In genomic region chr17:2792541-2793169, GRCh38 we compare ENCODE assay signal across 14 cellular contexts. TPM values are rescaled to one million over a fixed set of nuclear protein-coding genes. Genes with fewer than 3 reads are reported as not detected.
DNase-seq lines count a peak whose midpoint lies in the region; ATAC-seq lines count a peak whose summit lies in the region.
"Had no signal": no experiment of that assay in that cellular context is flagged by ENCODE, and none has a peak within 500 bp of the region (broad histone marks: within the 10 kb centered on the region; RNA-seq: fewer than 3 reads in every experiment).

No MANE protein-coding gene starts in this region.

- intact Hi-C loops in left colon (cut with DNase I, micrococcal nuclease), result no loop called here
- intact Hi-C loops in activated T-helper 2 cell treated with anti-CD3 and anti-CD28 coated beads, Interferon-gamma antibody, Interleukin-2, Interleukin-4, amounts not matched to agents 10 μg/mL and 5 μg/mL and 100 μg/mL, durations not matched to agents 14 hours and 24 hours and 36 hours (cut with micrococcal nuclease), result loop anchor here (10.0 kb wide), 1 partner anchor 852 kb away; no protein-coding TSS in a partner anchor

- H3K27me3 Mint-ChIP-seq in CD4-positive, CD25-positive, alpha-beta regulatory T cell, result peaks cover 4% of the 10 kb centered on the region
- peaks cover 25% of the 10 kb centered on the region for H3K27me3 Mint-ChIP-seq in activated T-helper 2 cell treated with anti-CD3 and anti-CD28 coated beads, Interferon-gamma antibody, Interleukin-2, Interleukin-4, amounts not matched to agents 10 μg/mL and 5 μg/mL and 100 μg/mL, durations not matched to agents 14 hours and 24 hours and 36 hours (ENCODE audit: low read depth)

- H3K27ac ChIP-seq in CD4-positive, CD25-positive, alpha-beta regulatory T cell (ENCODE audit: insufficient read depth, low read length, poor library complexity, severe bottlenecking), result no peak overlapping the region
- H3K27ac ChIP-seq: dorsolateral prefrontal cortex, hepatocyte had no signal

- no peaks in the 10 kb centered on the region for H3K36me3 ChIP-seq in CD4-positive, CD25-positive, alpha-beta regulatory T cell (ENCODE audit: control insufficient read depth, insufficient read depth, low read length)

- peaks cover 0 to under 1% (median 0%) of the 10 kb centered on the region in 7 donors for H3K9me3 Mint-ChIP-seq in CD4-positive, CD25-positive, alpha-beta regulatory T cell
- H3K9me3 Mint-ChIP-seq in activated T-helper 2 cell treated with anti-CD3 and anti-CD28 coated beads, Interferon-gamma antibody, Interleukin-2, Interleukin-4, amounts not matched to agents 10 μg/mL and 5 μg/mL and 100 μg/mL, durations not matched to agents 14 hours and 24 hours and 36 hours, result no peaks in the 10 kb centered on the region

- peaks cover 14 to 77% (median 38%) of the 10 kb centered on the region in 4 donors for H3K4me1 Mint-ChIP-seq in CD4-positive, CD25-positive, alpha-beta regulatory T cell
- peaks cover 63% of the 10 kb centered on the region for H3K4me1 Mint-ChIP-seq in activated T-helper 2 cell treated with anti-CD3 and anti-CD28 coated beads, Interferon-gamma antibody, Interleukin-2, Interleukin-4, amounts not matched to agents 10 μg/mL and 5 μg/mL and 100 μg/mL, durations not matched to agents 14 hours and 24 hours and 36 hours (ENCODE audit: low read depth)

- no peaks in the 10 kb centered on the region for H3K27me3 ChIP-seq in CD4-positive, CD25-positive, alpha-beta regulatory T cell (ENCODE audit: control insufficient read depth, insufficient read depth, low read length)
- H3K27me3 ChIP-seq: dorsolateral prefrontal cortex, hepatocyte had no signal

- H3K9me3 ChIP-seq in CD4-positive, CD25-positive, alpha-beta regulatory T cell (ENCODE audit: control insufficient read depth in 2 of 2, low read length in 2 of 2), result no peaks in the 10 kb centered on the region

- no peak overlapping the region for H3K4me3 ChIP-seq in CD4-positive, CD25-positive, alpha-beta regulatory T cell (ENCODE audit: low read depth, low read length)
- H3K4me3 ChIP-seq: dorsolateral prefrontal cortex, hepatocyte had no signal

- H3K4me1 ChIP-seq in CD4-positive, CD25-positive, alpha-beta regulatory T cell (ENCODE audit: control insufficient read depth, insufficient read depth, low read length, poor library complexity, severe bottlenecking), result peaks cover 71% of the 10 kb centered on the region

- peak overlapping the region; percentile 19 to 73 (median 32) for H3K4me3 Mint-ChIP-seq in CD4-positive, CD25-positive, alpha-beta regulatory T cell
- H3K4me3 Mint-ChIP-seq in activated T-helper 2 cell treated with anti-CD3 and anti-CD28 coated beads, Interferon-gamma antibody, Interleukin-2, Interleukin-4, amounts not matched to agents 10 μg/mL and 5 μg/mL and 100 μg/mL, durations not matched to agents 14 hours and 24 hours and 36 hours (ENCODE audit: low read depth), result no peak overlapping the region

- peaks cover 3% of the 10 kb centered on the region for H3K36me3 Mint-ChIP-seq in CD4-positive, CD25-positive, alpha-beta regulatory T cell
- H3K36me3 Mint-ChIP-seq in activated T-helper 2 cell treated with anti-CD3 and anti-CD28 coated beads, Interferon-gamma antibody, Interleukin-2, Interleukin-4, amounts not matched to agents 10 μg/mL and 5 μg/mL and 100 μg/mL, durations not matched to agents 14 hours and 24 hours and 36 hours (ENCODE audit: low read depth), result no peaks in the 10 kb centered on the region

- no peak for DNase-seq in CD4-positive, CD25-positive, alpha-beta regulatory T cell
- peak; percentile 61 for DNase-seq in T-helper 9 cell
- DNase-seq in activated effector memory CD4-positive, alpha-beta T cell treated with Interleukin-2 at 50 U/mL for 16 hours, result peak; percentile 35
- DNase-seq in stimulated activated CD4-positive, alpha-beta T cell treated with anti-CD3 and anti-CD28 coated beads, Interleukin-1b, Interleukin-23, amount 100 ng/mL, for 48 hours, result peak; percentile 76
- DNase-seq in SK-N-DZ (ENCODE audit: low spot score), result no peak
- no peak for DNase-seq in left colon
- DNase-seq in activated T-helper 2 cell treated with anti-CD3 and anti-CD28 coated beads, Interferon-gamma antibody, Interleukin-2, Interleukin-4, amounts not matched to agents 10 μg/mL and 5 μg/mL and 100 μg/mL, durations not matched to agents 14 hours and 24 hours and 36 hours (ENCODE audit: low spot score), result no peak
- DNase-seq: dorsolateral prefrontal cortex, KG1, NCI-H446, SHP77 treated with DMSO at 0.1 percent for 48 hours had no signal

- peak overlapping the region in 1 of 3 donors; percentile 83 for H3K27ac Mint-ChIP-seq in CD4-positive, CD25-positive, alpha-beta regulatory T cell
- H3K27ac Mint-ChIP-seq in activated T-helper 2 cell treated with anti-CD3 and anti-CD28 coated beads, Interferon-gamma antibody, Interleukin-2, Interleukin-4, amounts not matched to agents 10 μg/mL and 5 μg/mL and 100 μg/mL, durations not matched to agents 14 hours and 24 hours and 36 hours, result no peak overlapping the region

- no peak for ATAC-seq in CD4-positive, CD25-positive, alpha-beta regulatory T cell (ENCODE audit: low read depth in 2 of 2)
- no peak for ATAC-seq in left colon
- ATAC-seq in GM19455 (IDR thresholded peaks at IDR 0.05; ENCODE audit: unreplicated experiment), result no peak

RNA-seq across cellular contexts. Expression of gene RAP1GAP2, which starts 3.6 kb away (rescaled TPM):
- total RNA-seq in CD4-positive, CD25-positive, alpha-beta regulatory T cell, result 87.6 TPM
- polyA plus RNA-seq in CD4-positive, CD25-positive, alpha-beta regulatory T cell, result 1 to 10 TPM; 2.7 to 5.8 (median 4.8) TPM
- polyA plus RNA-seq in SK-N-DZ (2014; cell fraction: cytosol; rRNA removed), result 11.6 and 12.0 TPM in 2 replicates
- 32.4 and 37.7 TPM in 2 replicates for polyA plus RNA-seq in SK-N-DZ (2014; cell fraction: nucleus; rRNA removed)
- total RNA-seq in left colon, result 10 to 100 TPM; 40.8 to 55.2 TPM
- total RNA-seq in activated T-helper 2 cell treated with anti-CD3 and anti-CD28 coated beads, Interferon-gamma antibody, Interleukin-2, Interleukin-4, amounts not matched to agents 10 μg/mL and 5 μg/mL and 100 μg/mL, durations not matched to agents 14 hours and 24 hours and 36 hours, result 0.46 and 1.1 TPM in 2 replicates

RNA-seq across cellular contexts. Expression of gene CCDC92B, which starts 43.2 kb away (rescaled TPM):
- total RNA-seq in CD4-positive, CD25-positive, alpha-beta regulatory T cell, result 0.12 TPM
- polyA plus RNA-seq in CD4-positive, CD25-positive, alpha-beta regulatory T cell, result not detected
- 4.1 and 5.3 TPM in 2 replicates for polyA plus RNA-seq in SK-N-DZ (2014; cell fraction: cytosol; rRNA removed)
- polyA plus RNA-seq in SK-N-DZ (2014; cell fraction: nucleus; rRNA removed), result 3.3 and 4.9 TPM in 2 replicates
- 1 to 10 TPM in 1 of 2 donors, under 1 TPM in 1; 0.92 to 1.5 TPM for total RNA-seq in left colon
- total RNA-seq in activated T-helper 2 cell treated with anti-CD3 and anti-CD28 coated beads, Interferon-gamma antibody, Interleukin-2, Interleukin-4, amounts not matched to agents 10 μg/mL and 5 μg/mL and 100 μg/mL, durations not matched to agents 14 hours and 24 hours and 36 hours, result 0.11 and 0.21 TPM in 2 replicates
- total RNA-seq: hepatocyte, mononuclear cell had no signal

Comparison
In these comparisons a context has a peak if more than half of its experiments do, and no peak if none do; other contexts are left out.
1. DNase-seq: peak in T-helper 9 cell (single experiment), activated effector memory CD4-positive, alpha-beta T cell treated with Interleukin-2 at 50 U/mL for 16 hours (single experiment) and stimulated activated CD4-positive, alpha-beta T cell treated with anti-CD3 and anti-CD28 coated beads, Interleukin-1b, Interleukin-23, amount 100 ng/mL, for 48 hours (single experiment); none in CD4-positive, CD25-positive, alpha-beta regulatory T cell (0 of 3), SK-N-DZ (single experiment), left colon (0 of 2) and activated T-helper 2 cell treated with anti-CD3 and anti-CD28 coated beads, Interferon-gamma antibody, Interleukin-2, Interleukin-4, amounts not matched to agents 10 μg/mL and 5 μg/mL and 100 μg/mL, durations not matched to agents 14 hours and 24 hours and 36 hours (single experiment).
2. RNA of gene RAP1GAP2, which starts 3.6 kb away (total RNA-seq): 87.6 TPM in CD4-positive, CD25-positive, alpha-beta regulatory T cell (single experiment) and 40.8 to 55.2 TPM in left colon; 0.46 to 1.1 TPM in activated T-helper 2 cell treated with anti-CD3 and anti-CD28 coated beads, Interferon-gamma antibody, Interleukin-2, Interleukin-4, amounts not matched to agents 10 μg/mL and 5 μg/mL and 100 μg/mL, durations not matched to agents 14 hours and 24 hours and 36 hours; every median in the first group is over 10 times any median in the second.